In genomic region chr4:121182296-121182695, GRCh38 we compare ENCODE assay signal across 10 cellular contexts. TPM values are rescaled to one million over a fixed set of nuclear protein-coding genes. Genes with fewer than 3 reads are reported as not detected.
A peak's percentile ranks its signal among the peaks of the same experiment; 100 is the strongest.
DNase-seq lines count a peak whose midpoint lies in the region; ATAC-seq and TF ChIP-seq lines count a peak whose summit lies in the region.
"Had no signal": no experiment of that assay in that cellular context is flagged by ENCODE, and none has a peak within 500 bp of the region (broad histone marks: within the 10 kb centered on the region; RNA-seq: fewer than 3 reads in every experiment).

No MANE protein-coding gene starts in this region.

- H3K36me3 Mint-ChIP-seq in activated CD8-positive, alpha-beta T cell treated with anti-CD3 and anti-CD28 coated beads, Interleukin-2, amount 10 ng/mL, durations not matched to agents 7 days and 5 days (ENCODE audit: low read depth), result peaks cover 38% of the 10 kb centered on the region

- H3K27me3 ChIP-seq in HL-60 (ENCODE audit: insufficient read depth, poor library complexity, severe bottlenecking), result no peaks in the 10 kb centered on the region
- no peaks in the 10 kb centered on the region for H3K27me3 ChIP-seq in lower lobe of right lung (ENCODE audit: low read depth)

- peaks cover 62% of the 10 kb centered on the region for H3K4me1 Mint-ChIP-seq in activated CD8-positive, alpha-beta T cell treated with anti-CD3 and anti-CD28 coated beads, Interleukin-2, amount 10 ng/mL, durations not matched to agents 7 days and 5 days (ENCODE audit: low read depth)

- peak; percentile 81 for ATAC-seq in activated CD8-positive, alpha-beta T cell treated with anti-CD3 and anti-CD28 coated beads, Interleukin-2, amount 10 ng/mL, durations not matched to agents 7 days and 5 days
- ATAC-seq in lower lobe of right lung (peak; percentile 72 to 83), HG03196 (IDR thresholded peaks at IDR 0.05; ENCODE audit: unreplicated experiment) (no peak)

- peak overlapping the region; percentile 75 for H3K4me3 Mint-ChIP-seq in activated CD8-positive, alpha-beta T cell treated with anti-CD3 and anti-CD28 coated beads, Interleukin-2, amount 10 ng/mL, durations not matched to agents 7 days and 5 days

- H3K27ac Mint-ChIP-seq in activated CD8-positive, alpha-beta T cell treated with anti-CD3 and anti-CD28 coated beads, Interleukin-2, amount 10 ng/mL, durations not matched to agents 7 days and 5 days, result peak overlapping the region; percentile 89

- CTCF ChIA-PET in activated CD8-positive, alpha-beta T cell treated with anti-CD3 and anti-CD28 coated beads, Interleukin-2, amount 10 ng/mL, durations not matched to agents 7 days and 5 days (lab: Charles Lee), result interaction anchor here (1.0 to 3.1 kb wide), 4 partner anchors 9 to 30 kb away, joined by 3 to 36 read pairs (median 4); no protein-coding TSS in a partner anchor

- H3K27me3 Mint-ChIP-seq in activated CD8-positive, alpha-beta T cell treated with anti-CD3 and anti-CD28 coated beads, Interleukin-2, amount 10 ng/mL, durations not matched to agents 7 days and 5 days (ENCODE audit: low read depth), result no peaks in the 10 kb centered on the region

- DNase-seq in AG08395 (ENCODE audit: low spot score) (peak; percentile 35), HL-60 (ENCODE audit: low read depth in 1 of 2, low spot score in 1 of 2) (peak in 1 of 2 experiments; percentile 50), lower lobe of right lung (no peak), NCI-H69 (lab: John Stamatoyannopoulos, UW) (no peak), posterior vena cava (ENCODE audit: low spot score) (no peak)
- DNase-seq in activated CD8-positive, alpha-beta T cell treated with anti-CD3 and anti-CD28 coated beads, Interleukin-2, amount 10 ng/mL, durations not matched to agents 7 days and 5 days, result peak; percentile 41
- DNase-seq in stimulated activated CD4-positive, alpha-beta T cell treated with anti-CD3 and anti-CD28 coated beads, Interleukin-2, amount 100 ng/mL, for 48 hours, result no peak
- DNase-seq: trophoblast cell had no signal

- no peaks in the 10 kb centered on the region for H3K9me3 ChIP-seq in lower lobe of right lung

- intact Hi-C loops in lower lobe of right lung (cut with DNase I), result no loop called here
- intact Hi-C loops in posterior vena cava (cut with DNase I), result loop anchor here in 1 of 2 donors (2.0 kb wide), 1 partner anchor 23 kb away; no protein-coding TSS in a partner anchor

- TF ChIP-seq CTCF in HL-60 (IDR thresholded peaks at IDR 0.05; ENCODE audit: insufficient read depth, low read length) (no peak), lower lobe of right lung (IDR thresholded peaks at IDR 0.05) (no peak)

- peaks cover 15% of the 10 kb centered on the region for H3K4me1 ChIP-seq in lower lobe of right lung

- H3K27ac ChIP-seq in HL-60 (replicated peaks), result peak overlapping the region; percentile 73
- H3K27ac ChIP-seq in lower lobe of right lung, result peak overlapping the region; percentile 78

- H3K4me3 ChIP-seq in HL-60 (replicated peaks; ENCODE audit: insufficient read depth, low read length), result peak overlapping the region; percentile 15
- H3K4me3 ChIP-seq in lower lobe of right lung, result peak overlapping the region; percentile 22

- H3K9me3 Mint-ChIP-seq in activated CD8-positive, alpha-beta T cell treated with anti-CD3 and anti-CD28 coated beads, Interleukin-2, amount 10 ng/mL, durations not matched to agents 7 days and 5 days (ENCODE audit: insufficient read depth), result peaks cover 5% of the 10 kb centered on the region

- H3K36me3 ChIP-seq in lower lobe of right lung, result no peaks in the 10 kb centered on the region

- POLR2A ChIA-PET in activated CD8-positive, alpha-beta T cell treated with anti-CD3 and anti-CD28 coated beads, Interleukin-2, amount 10 ng/mL, durations not matched to agents 7 days and 5 days (lab: Charles Lee), result interaction anchor here (0.7 to 2.4 kb wide), 4 partner anchors 12 to 126 kb away, joined by 3 to 6 read pairs (median 4); no protein-coding TSS in a partner anchor

RNA-seq across cellular contexts. Expression of gene TNIP3, which starts 18.2 kb away (rescaled TPM):
- total RNA-seq in activated CD8-positive, alpha-beta T cell treated with anti-CD3 and anti-CD28 coated beads, Interleukin-2, amount 10 ng/mL, durations not matched to agents 7 days and 5 days, result under 1 TPM; 0.29 to 0.42 TPM
- total RNA-seq in lower lobe of right lung, result 0.95 TPM
- total RNA-seq in posterior vena cava, result under 1 TPM in 1 of 2 donors, not detected in 1; 0.19 TPM
- total RNA-seq: G401 had no signal

Comparison
In these comparisons a context has a peak if more than half of its experiments do, and no peak if none do; other contexts are left out.
1. DNase-seq: peak in AG08395 (single experiment) and activated CD8-positive, alpha-beta T cell treated with anti-CD3 and anti-CD28 coated beads, Interleukin-2, amount 10 ng/mL, durations not matched to agents 7 days and 5 days (single experiment); none in lower lobe of right lung (single experiment), stimulated activated CD4-positive, alpha-beta T cell treated with anti-CD3 and anti-CD28 coated beads, Interleukin-2, amount 100 ng/mL, for 48 hours (0 of 2), NCI-H69 (single experiment) and posterior vena cava (single experiment).